Comparison of ENCODE assay signal across 9 cellular contexts in genomic region chr7:19117870-19118608, GRCh38. TPM values are rescaled to one million over a fixed set of nuclear protein-coding genes. Genes with fewer than 3 reads are reported as not detected.
DNase-seq lines count a peak whose midpoint lies in the region; ATAC-seq, FAIRE-seq and TF ChIP-seq lines count a peak whose summit lies in the region.
"Had no signal": no experiment of that assay in that cellular context is flagged by ENCODE, and none has a peak within 500 bp of the region (broad histone marks: within the 10 kb centered on the region; RNA-seq: fewer than 3 reads in every experiment).

No MANE protein-coding gene starts in this region.

- ATAC-seq in HG02970 (IDR thresholded peaks at IDR 0.05; ENCODE audit: low FRiP score, unreplicated experiment) (no peak), GM19328 (IDR thresholded peaks at IDR 0.05; ENCODE audit: unreplicated experiment) (no peak)

- peak overlapping the region in 3 of 59 donors; percentile 22 to 42 (median 36) for H3K27ac ChIP-seq in dorsolateral prefrontal cortex

- FAIRE-seq in HTR-8/SVneo (lab: Jason Lieb, UNC) = no peak

- peaks cover 10 to 99% (median 85%) of the 10 kb centered on the region in 45 donors for H3K27me3 ChIP-seq in dorsolateral prefrontal cortex

- H3K4me3 ChIP-seq in AG04449 (ENCODE audit: low read depth, low read length) = peak overlapping the region; percentile 99
- peak overlapping the region in 56 of 59 donors; percentile 12 to 67 (median 47) for H3K4me3 ChIP-seq in dorsolateral prefrontal cortex

- no peak for DNase-seq in AG04449 (ENCODE audit: low read depth, low spot score)
- DNase-seq in HTR-8/SVneo (ENCODE audit: insufficient read length, low spot score) = peak; percentile 17
- DNase-seq in dorsolateral prefrontal cortex = no peak
- peak; percentile 71 for DNase-seq in myocyte (ENCODE audit: low read depth)
- DNase-seq in SIG-M5 (lab: John Stamatoyannopoulos, UW) = no peak
- DNase-seq in NCI-H446 treated with DMSO at 0.1 percent for 48 hours (lab: John Stamatoyannopoulos, UW) = no peak
- DNase-seq: stimulated activated CD4-positive, alpha-beta T cell treated with anti-CD3 and anti-CD28 coated beads, Interleukin-4, amount 100 ng/mL, for 4 hours had no signal

- TF ChIP-seq CTCF in AG04449 (IDR thresholded peaks at IDR 0.05; ENCODE audit: insufficient read depth, low read length, missing control alignments) (peak; percentile 35), dorsolateral prefrontal cortex (IDR thresholded peaks at IDR 0.05 in 54 of 56, conservative IDR thresholded peaks at IDR 0.05 in 2 of 56; ENCODE audit: low read depth in 1 of 56, partially characterized antibody in 56 of 56) (no peak)

- CTCF ChIA-PET in AG04449 (lab: Yijun Ruan, JAX) = interaction anchor here (1.0 to 4.6 kb wide), 11 partner anchors 9 to 548 kb away, joined by 3 to 46 read pairs (median 5); no protein-coding TSS in a partner anchor

- intact Hi-C loops in dorsolateral prefrontal cortex (cut with DNase I) = no loop called here

- POLR2A ChIA-PET in AG04449 (lab: Yijun Ruan, JAX) = interaction anchor here (0.6 to 2.9 kb wide), 12 partner anchors 11 to 605 kb away, joined by 3 to 45 read pairs (median 3); no protein-coding TSS in a partner anchor

RNA-seq across cellular contexts. Expression of gene TWIST1, which starts 0.6 kb away (rescaled TPM):
- total RNA-seq in dorsolateral prefrontal cortex (1 to 10 TPM in 109 of 120 experiments, under 1 TPM in 10, not detected in 1; 0.63 to 9.3 (median 2.6) TPM), myocyte (24.7 and 41.7 TPM in 2 replicates)
- polyA plus RNA-seq in myocyte (2012) = 24.0 TPM

RNA-seq across cellular contexts. Expression of gene FERD3L, which starts 27.2 kb away (rescaled TPM):
- total RNA-seq in dorsolateral prefrontal cortex (1 to 10 TPM in 16 of 120 experiments, under 1 TPM in 12, not detected in 92; 0.76 to 3.1 (median 1.1) TPM), myocyte (not detected in 2 replicates)
- not detected for polyA plus RNA-seq in myocyte (2012)

Comparison
In these comparisons a context has a peak if more than half of its experiments do, and no peak if none do; other contexts are left out.
1. DNase-seq: peak in HTR-8/SVneo (single experiment) and myocyte (single experiment); none in AG04449 (single experiment), dorsolateral prefrontal cortex (0 of 10), SIG-M5 (single experiment) and NCI-H446 treated with DMSO at 0.1 percent for 48 hours (single experiment).